In the genomic region with DNA sequence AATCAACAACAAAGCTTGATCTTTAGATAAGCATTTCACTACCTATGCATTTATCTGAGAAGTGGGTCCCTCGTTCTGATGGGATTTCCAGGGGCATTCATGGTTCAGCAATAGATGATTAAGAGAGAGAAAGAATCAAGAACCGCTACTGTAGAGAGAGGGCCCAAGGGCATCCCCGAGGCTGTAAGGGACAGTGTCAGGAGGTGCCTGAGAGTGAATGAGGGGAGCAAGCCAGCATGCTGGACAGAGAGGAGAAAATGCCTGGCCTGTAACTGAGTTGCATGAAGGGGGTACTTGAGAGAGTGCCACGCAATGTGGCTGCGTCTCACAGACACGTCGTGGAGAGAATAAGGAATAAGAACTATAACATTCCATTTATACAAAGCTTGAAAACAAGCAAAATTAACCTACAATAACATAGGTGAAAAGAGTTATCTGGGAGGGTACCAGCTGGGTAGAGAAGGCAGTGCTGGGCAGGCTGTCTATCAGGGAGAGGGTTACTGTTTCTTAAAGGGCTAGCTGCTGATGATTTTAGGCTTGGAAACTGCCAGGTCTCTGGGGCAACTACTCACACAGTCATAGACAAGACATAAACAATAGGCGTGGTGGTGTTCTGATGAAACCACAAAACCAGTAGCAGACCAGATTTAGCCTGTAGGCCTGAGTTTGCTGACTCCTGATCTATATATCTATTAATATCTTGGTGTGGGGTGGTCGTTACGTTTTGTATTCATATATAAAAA, we compare ENCODE assay signal across 2 cellular contexts.
TF ChIP-seq lines count a peak whose summit lies in the region.

No MANE protein-coding gene starts in this region.

TF ChIP-seq in SK-N-SH, 30 proteins besides CTCF, POLR2A, EP300 and RAD21 (continued from another document):
- TF ChIP-seq, protein P1, sequence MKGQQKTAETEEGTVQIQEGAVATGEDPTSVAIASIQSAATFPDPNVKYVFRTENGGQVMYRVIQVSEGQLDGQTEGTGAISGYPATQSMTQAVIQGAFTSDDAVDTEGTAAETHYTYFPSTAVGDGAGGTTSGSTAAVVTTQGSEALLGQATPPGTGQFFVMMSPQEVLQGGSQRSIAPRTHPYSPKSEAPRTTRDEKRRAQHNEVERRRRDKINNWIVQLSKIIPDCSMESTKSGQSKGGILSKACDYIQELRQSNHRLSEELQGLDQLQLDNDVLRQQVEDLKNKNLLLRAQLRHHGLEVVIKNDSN (IDR thresholded peaks at IDR 0.05; ENCODE audit: borderline replicate concordance, low read depth) = no peak
- no peak for TF ChIP-seq FOXJ3 (CRISPR knock-in tag; IDR thresholded peaks at IDR 0.05)
- TF ChIP-seq FOXM1 (IDR thresholded peaks at IDR 0.05; ENCODE audit: low read depth) = no peak
- TF ChIP-seq, protein P2, sequence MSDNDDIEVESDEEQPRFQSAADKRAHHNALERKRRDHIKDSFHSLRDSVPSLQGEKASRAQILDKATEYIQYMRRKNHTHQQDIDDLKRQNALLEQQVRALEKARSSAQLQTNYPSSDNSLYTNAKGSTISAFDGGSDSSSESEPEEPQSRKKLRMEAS (IDR thresholded peaks at IDR 0.05; ENCODE audit: low read depth) = no peak
- no peak for TF ChIP-seq FOSL2 (IDR thresholded peaks at IDR 0.05; ENCODE audit: borderline replicate concordance, low read depth)
- no peak for TF ChIP-seq NFIC (IDR thresholded peaks at IDR 0.05; ENCODE audit: borderline replicate concordance)
- no peak for TF ChIP-seq POLR2AphosphoS5 (IDR thresholded peaks at IDR 0.05; ENCODE audit: low read depth, low read length)
- no peak for TF ChIP-seq TCF12 (IDR thresholded peaks at IDR 0.05)
- no peak for TF ChIP-seq RFX5 (IDR thresholded peaks at IDR 0.05; ENCODE audit: low read length)
- no peak for TF ChIP-seq ELF1 (IDR thresholded peaks at IDR 0.05)
- TF ChIP-seq REST (IDR thresholded peaks at IDR 0.05; ENCODE audit: low read depth, low read length) = no peak

TF ChIP-seq in SK-N-SH treated with all-trans-retinoic acid at 6 μM for 48 hours, 23 proteins besides CTCF, POLR2A, EP300 and RAD21 (continued from another document):
- no peak for TF ChIP-seq ZFP30 (CRISPR knock-in tag; IDR thresholded peaks at IDR 0.05)
- no peak for TF ChIP-seq ARNTL (CRISPR knock-in tag; IDR thresholded peaks at IDR 0.05; ENCODE audit: borderline replicate concordance, low read depth)
- TF ChIP-seq ZNF8 (CRISPR knock-in tag; IDR thresholded peaks at IDR 0.05) = no peak
- TF ChIP-seq CSDC2 (CRISPR knock-in tag; IDR thresholded peaks at IDR 0.05) = no peak
- no peak for TF ChIP-seq ZNF565 (CRISPR knock-in tag; conservative IDR thresholded peaks at IDR 0.05; ENCODE audit: low read depth)
- TF ChIP-seq, protein P3, sequence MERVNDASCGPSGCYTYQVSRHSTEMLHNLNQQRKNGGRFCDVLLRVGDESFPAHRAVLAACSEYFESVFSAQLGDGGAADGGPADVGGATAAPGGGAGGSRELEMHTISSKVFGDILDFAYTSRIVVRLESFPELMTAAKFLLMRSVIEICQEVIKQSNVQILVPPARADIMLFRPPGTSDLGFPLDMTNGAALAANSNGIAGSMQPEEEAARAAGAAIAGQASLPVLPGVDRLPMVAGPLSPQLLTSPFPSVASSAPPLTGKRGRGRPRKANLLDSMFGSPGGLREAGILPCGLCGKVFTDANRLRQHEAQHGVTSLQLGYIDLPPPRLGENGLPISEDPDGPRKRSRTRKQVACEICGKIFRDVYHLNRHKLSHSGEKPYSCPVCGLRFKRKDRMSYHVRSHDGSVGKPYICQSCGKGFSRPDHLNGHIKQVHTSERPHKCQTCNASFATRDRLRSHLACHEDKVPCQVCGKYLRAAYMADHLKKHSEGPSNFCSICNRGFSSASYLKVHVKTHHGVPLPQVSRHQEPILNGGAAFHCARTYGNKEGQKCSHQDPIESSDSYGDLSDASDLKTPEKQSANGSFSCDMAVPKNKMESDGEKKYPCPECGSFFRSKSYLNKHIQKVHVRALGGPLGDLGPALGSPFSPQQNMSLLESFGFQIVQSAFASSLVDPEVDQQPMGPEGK (CRISPR knock-in tag; IDR thresholded peaks at IDR 0.05; ENCODE audit: borderline replicate concordance) = no peak
- TF ChIP-seq OSR1 (CRISPR knock-in tag; IDR thresholded peaks at IDR 0.05) = no peak
- no peak for TF ChIP-seq ZFP3 (CRISPR knock-in tag; IDR thresholded peaks at IDR 0.05)
